27 cellular contexts compared by ENCODE assay signal in genomic region chr11:72921028-72921716, GRCh38.
A peak's percentile ranks its signal among the peaks of the same experiment; 100 is the strongest.
DNase-seq lines count a peak whose midpoint lies in the region; ATAC-seq and TF ChIP-seq lines count a peak whose summit lies in the region.
"Had no signal": no experiment of that assay in that cellular context is flagged by ENCODE, and none has a peak within 500 bp of the region (broad histone marks: within the 10 kb centered on the region; RNA-seq: fewer than 3 reads in every experiment).

No MANE protein-coding gene starts in this region.

- H3K4me3 ChIP-seq in left ventricle myocardium inferior, result no peak overlapping the region
- H3K4me3 ChIP-seq in right lobe of liver, result no peak overlapping the region
- H3K4me3 ChIP-seq: BLaER1, coronary artery, gastrocnemius medialis, prostate gland, thyroid gland had no signal

- no peaks in the 10 kb centered on the region for H3K36me3 ChIP-seq in left ventricle myocardium inferior
- no peaks in the 10 kb centered on the region for H3K36me3 ChIP-seq in right lobe of liver
- H3K36me3 ChIP-seq: gastrocnemius medialis, prostate gland, thyroid gland had no signal

- no peaks in the 10 kb centered on the region for H3K27me3 Mint-ChIP-seq in WTC11 (ENCODE audit: low read depth)
- H3K27me3 Mint-ChIP-seq: stimulated activated naive CD8-positive, alpha-beta T cell treated with anti-CD3 and anti-CD28 coated beads, Interleukin-15, Interleukin-2, amounts not matched to agents 100 ng/mL and 50 ng/mL, for 24 hours had no signal

- intact Hi-C loops in left ventricle myocardium inferior (cut with micrococcal nuclease), result no loop called here
- intact Hi-C loops in Right ventricle myocardium inferior (cut with DNase I), result loop anchor here (5.0 to 10.0 kb wide), 2 partner anchors 84 to 324 kb away; no protein-coding TSS in a partner anchor
- intact Hi-C loops in right lobe of liver (cut with DNase I), result loop anchor here in 1 of 2 donors (10.0 kb wide), 1 partner anchor 254 kb away; no protein-coding TSS in a partner anchor

- ATAC-seq in Right ventricle myocardium inferior (no peak), WTC11 (no peak), right lobe of liver (peak; percentile 27 to 79 (median 56)), HG02840 (IDR thresholded peaks at IDR 0.05; ENCODE audit: low FRiP score, unreplicated experiment) (no peak)
- ATAC-seq: activated naive CD4-positive, alpha-beta T cell treated with anti-CD3 and anti-CD28 coated beads, Interleukin-2, amount 50 U/mL, for 72 hours; left colon had no signal

- H3K4me1 ChIP-seq in left ventricle myocardium inferior (peaks cover 42% of the 10 kb centered on the region), right lobe of liver (peaks cover 0 to 23% (median 0%) of the 10 kb centered on the region in 4 donors)
- H3K4me1 ChIP-seq: BLaER1, prostate gland had no signal

- H3K9me3 Mint-ChIP-seq in WTC11, result no peaks in the 10 kb centered on the region
- H3K9me3 Mint-ChIP-seq: activated naive CD4-positive, alpha-beta T cell treated with anti-CD3 and anti-CD28 coated beads, Interleukin-2, amount 50 U/mL, for 72 hours; endodermal cell; stimulated activated naive CD8-positive, alpha-beta T cell treated with anti-CD3 and anti-CD28 coated beads, Interleukin-15, Interleukin-2, amounts not matched to agents 100 ng/mL and 50 ng/mL, for 24 hours had no signal

- CTCF ChIA-PET in WTC11 (lab: Charles Lee), result no interaction called here

- no peaks in the 10 kb centered on the region for H3K4me1 Mint-ChIP-seq in WTC11
- H3K4me1 Mint-ChIP-seq: endodermal cell had no signal

- no peaks in the 10 kb centered on the region for H3K27me3 ChIP-seq in left ventricle myocardium inferior (ENCODE audit: low read depth)
- H3K27me3 ChIP-seq in right lobe of liver, result no peaks in the 10 kb centered on the region
- H3K27me3 ChIP-seq: BLaER1, gastrocnemius medialis, thyroid gland had no signal

- no peak for TF ChIP-seq POLR2A in right lobe of liver (IDR thresholded peaks at IDR 0.05)

- H3K9me3 ChIP-seq in left ventricle myocardium inferior (replicated peaks), result no peaks in the 10 kb centered on the region
- no peaks in the 10 kb centered on the region for H3K9me3 ChIP-seq in right lobe of liver
- H3K9me3 ChIP-seq: gastrocnemius medialis, prostate gland, thyroid gland had no signal

- POLR2A ChIA-PET in WTC11 (lab: Charles Lee), result no interaction called here

- peak overlapping the region; percentile 30 for H3K27ac ChIP-seq in left ventricle myocardium inferior (replicated peaks)
- H3K27ac ChIP-seq in right lobe of liver, result peak overlapping the region in 1 of 3 donors; percentile 48
- H3K27ac ChIP-seq: BLaER1, gastrocnemius medialis, KMS-11, prostate gland, RWPE1, thyroid gland had no signal

- peak overlapping the region; percentile 73; the same call in 1 of the 2 replicates for H3K27ac Mint-ChIP-seq in WTC11
- H3K27ac Mint-ChIP-seq: activated naive CD4-positive, alpha-beta T cell treated with anti-CD3 and anti-CD28 coated beads, Interleukin-2, amount 50 U/mL, for 72 hours; endodermal cell; stimulated activated naive CD8-positive, alpha-beta T cell treated with anti-CD3 and anti-CD28 coated beads, Interleukin-15, Interleukin-2, amounts not matched to agents 100 ng/mL and 50 ng/mL, for 24 hours had no signal

- H3K36me3 Mint-ChIP-seq in WTC11, result no peaks in the 10 kb centered on the region
- H3K36me3 Mint-ChIP-seq: activated naive CD4-positive, alpha-beta T cell treated with anti-CD3 and anti-CD28 coated beads, Interleukin-2, amount 50 U/mL, for 72 hours had no signal

- H3K4me3 Mint-ChIP-seq in WTC11, result no peak overlapping the region
- H3K4me3 Mint-ChIP-seq: endodermal cell; stimulated activated naive CD8-positive, alpha-beta T cell treated with anti-CD3 and anti-CD28 coated beads, Interleukin-15, Interleukin-2, amounts not matched to agents 100 ng/mL and 50 ng/mL, for 24 hours had no signal

- no peak for DNase-seq in left ventricle myocardium inferior
- no peak for DNase-seq in Right ventricle myocardium inferior (ENCODE audit: missing footprints)
- DNase-seq in WTC11 (ENCODE audit: low spot score), result no peak
- no peak for DNase-seq in right lobe of liver
- DNase-seq in OCI-M1 (lab: John Stamatoyannopoulos, UW), result no peak
- DNase-seq in inferior parietal cortex (ENCODE audit: extremely low spot score), result no peak
- DNase-seq: ACHN; activated CD4-positive, alpha-beta T cell treated with anti-CD3 and anti-CD28 coated beads for 4 hours; activated T-cell treated with anti-CD3 and anti-CD28 coated beads for 4 hours; endodermal cell; gastrocnemius medialis; GDM1; H7; left colon; NCI-H1436 treated with DMSO at 0.1 percent for 48 hours; NCI-H526 treated with DMSO at 0.1 percent for 48 hours; nucleus accumbens; T-helper 2 cell had no signal

- no peak for TF ChIP-seq CTCF in left ventricle myocardium inferior (IDR thresholded peaks at IDR 0.05; ENCODE audit: borderline replicate concordance)
- TF ChIP-seq CTCF in WTC11 (IDR thresholded peaks at IDR 0.05), result no peak
- no peak for TF ChIP-seq CTCF in right lobe of liver (IDR thresholded peaks at IDR 0.05)

- 35% methylated on average over 5 of the region's 5 CpGs for WGBS in right lobe of liver (ENCODE audit: insufficient coverage, low coverage, low lambda C conversion rate, missing lambda C conversion rate)

TF ChIP-seq in WTC11, 78 proteins besides CTCF, POLR2A, EP300 and RAD21:
- TF ChIP-seq TEAD1 (CRISPR knock-in tag; IDR thresholded peaks at IDR 0.05) (no peak), ATF1 (CRISPR knock-in tag; IDR thresholded peaks at IDR 0.05) (no peak), ZNF396 (CRISPR knock-in tag; IDR thresholded peaks at IDR 0.05; ENCODE audit: borderline replicate concordance) (no peak), ZNF219 (CRISPR knock-in tag; IDR thresholded peaks at IDR 0.05; ENCODE audit: borderline replicate concordance) (no peak), ATF3 (CRISPR knock-in tag; conservative IDR thresholded peaks at IDR 0.05) (no peak), TP53 (CRISPR knock-in tag; IDR thresholded peaks at IDR 0.05) (no peak), JAZF1 (CRISPR knock-in tag; IDR thresholded peaks at IDR 0.05) (no peak), CBFB (CRISPR knock-in tag; IDR thresholded peaks at IDR 0.05; ENCODE audit: low read depth) (no peak), ZNF317 (CRISPR knock-in tag; IDR thresholded peaks at IDR 0.05; ENCODE audit: borderline replicate concordance, low read depth) (no peak), CREM (CRISPR knock-in tag; IDR thresholded peaks at IDR 0.05) (no peak)
- TF ChIP-seq, protein P1, sequence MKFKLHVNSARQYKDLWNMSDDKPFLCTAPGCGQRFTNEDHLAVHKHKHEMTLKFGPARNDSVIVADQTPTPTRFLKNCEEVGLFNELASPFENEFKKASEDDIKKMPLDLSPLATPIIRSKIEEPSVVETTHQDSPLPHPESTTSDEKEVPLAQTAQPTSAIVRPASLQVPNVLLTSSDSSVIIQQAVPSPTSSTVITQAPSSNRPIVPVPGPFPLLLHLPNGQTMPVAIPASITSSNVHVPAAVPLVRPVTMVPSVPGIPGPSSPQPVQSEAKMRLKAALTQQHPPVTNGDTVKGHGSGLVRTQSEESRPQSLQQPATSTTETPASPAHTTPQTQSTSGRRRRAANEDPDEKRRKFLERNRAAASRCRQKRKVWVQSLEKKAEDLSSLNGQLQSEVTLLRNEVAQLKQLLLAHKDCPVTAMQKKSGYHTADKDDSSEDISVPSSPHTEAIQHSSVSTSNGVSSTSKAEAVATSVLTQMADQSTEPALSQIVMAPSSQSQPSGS (CRISPR knock-in tag; IDR thresholded peaks at IDR 0.05; ENCODE audit: borderline replicate concordance, low read depth), result no peak
- TF ChIP-seq, protein P2, sequence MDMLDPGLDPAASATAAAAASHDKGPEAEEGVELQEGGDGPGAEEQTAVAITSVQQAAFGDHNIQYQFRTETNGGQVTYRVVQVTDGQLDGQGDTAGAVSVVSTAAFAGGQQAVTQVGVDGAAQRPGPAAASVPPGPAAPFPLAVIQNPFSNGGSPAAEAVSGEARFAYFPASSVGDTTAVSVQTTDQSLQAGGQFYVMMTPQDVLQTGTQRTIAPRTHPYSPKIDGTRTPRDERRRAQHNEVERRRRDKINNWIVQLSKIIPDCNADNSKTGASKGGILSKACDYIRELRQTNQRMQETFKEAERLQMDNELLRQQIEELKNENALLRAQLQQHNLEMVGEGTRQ (CRISPR knock-in tag; IDR thresholded peaks at IDR 0.05), result no peak

Comparison
In these comparisons a context has a peak if more than half of its experiments do, and no peak if none do; other contexts are left out.
1. ATAC-seq: peak in right lobe of liver (4 of 4); none in Right ventricle myocardium inferior (single experiment), WTC11 (single experiment) and HG02840 (single experiment).